ENCODE assay signal across 8 cellular contexts in genomic region chr6:57472871-57473362, GRCh38.
DNase-seq lines count a peak whose midpoint lies in the region; FAIRE-seq and TF ChIP-seq lines count a peak whose summit lies in the region.
"Not testable (repeated sequence)": the region's sequence is repeated elsewhere in the genome, so short reads cannot be mapped to it uniquely, and the experiment has no call there.

No MANE protein-coding gene starts in this region.

- peak; percentile 31 for FAIRE-seq in HTR-8/SVneo (lab: Jason Lieb, UNC)

- H3K4me3 ChIP-seq in epithelial cell of proximal tubule (ENCODE audit: low read depth, low read length); kidney epithelial cell (ENCODE audit: low read depth, low read length): not testable (repeated sequence)

- H3K27me3 ChIP-seq in kidney epithelial cell (ENCODE audit: control insufficient read depth, insufficient read depth, low read length) = not testable (repeated sequence)

- DNase-seq in A172 (ENCODE audit: low spot score) (peak; percentile 73), EH (ENCODE audit: low read depth) (peak; percentile 96), NCI-H446 treated with DMSO at 0.1 percent for 48 hours (lab: John Stamatoyannopoulos, UW) (peak; percentile 27), amniotic stem cell (lab: John Stamatoyannopoulos, UW) (peak; percentile 47), epithelial cell of proximal tubule (ENCODE audit: low read depth) (peak; percentile 50), kidney epithelial cell (ENCODE audit: low read depth) (peak; percentile 69), renal cortical epithelial cell (ENCODE audit: low read depth) (peak; percentile 63)
- DNase-seq in HTR-8/SVneo (ENCODE audit: insufficient read length, low spot score) = not testable (repeated sequence)

- TF ChIP-seq CTCF in epithelial cell of proximal tubule (conservative IDR thresholded peaks at IDR 0.05; ENCODE audit: low read depth, low read length); kidney epithelial cell (IDR thresholded peaks at IDR 0.05; ENCODE audit: insufficient read depth, low read length, poor library complexity, severe bottlenecking): not testable (repeated sequence)

- H3K36me3 ChIP-seq in kidney epithelial cell (ENCODE audit: control insufficient read depth, insufficient read depth, low read length) = not testable (repeated sequence)
